Comparison of ENCODE assay signal across 12 cellular contexts in the genomic region with DNA sequence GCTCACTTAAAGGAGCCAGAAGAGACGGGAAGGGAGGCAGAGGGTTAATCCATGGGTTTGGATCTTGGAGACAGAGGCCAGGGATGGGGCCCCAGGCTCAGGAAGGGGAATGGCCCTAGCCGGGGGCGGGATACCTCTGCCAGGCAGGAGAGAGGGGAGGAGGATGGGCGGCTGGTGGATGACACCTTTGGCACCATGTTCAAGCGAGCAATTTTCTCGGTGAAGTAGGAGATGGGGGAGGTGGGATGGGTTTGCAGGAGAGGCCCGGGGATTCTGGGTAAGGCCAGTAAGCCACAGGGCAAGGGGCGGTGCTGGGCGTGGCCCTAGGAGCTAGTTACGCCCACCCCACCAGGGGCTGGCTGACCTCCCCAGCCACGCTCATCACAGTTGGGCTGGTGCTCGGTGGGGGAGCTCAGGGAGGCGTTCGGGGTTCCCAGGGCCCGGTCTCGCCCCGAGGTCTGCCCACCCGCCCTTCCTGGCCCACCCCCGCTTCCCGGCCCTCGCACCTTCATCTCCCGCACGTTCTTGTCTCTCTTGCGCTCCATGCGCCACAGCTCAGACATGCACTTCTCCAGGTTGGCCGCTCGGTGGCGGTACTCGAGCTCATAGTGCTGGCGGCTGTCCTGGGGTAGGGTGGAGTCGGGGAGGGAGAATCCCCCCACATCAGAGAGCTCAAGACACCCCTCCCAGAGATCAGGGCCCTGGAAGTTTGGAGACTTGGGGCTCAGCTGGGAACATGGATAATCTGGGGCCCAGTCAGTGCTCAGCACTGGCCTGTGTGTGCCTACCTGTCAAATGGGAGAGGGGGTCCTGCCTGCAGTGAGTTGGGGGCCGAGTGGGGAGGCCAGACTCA. TPM values are rescaled to one million over a fixed set of nuclear protein-coding genes. Genes with fewer than 3 reads are reported as not detected.
DNase-seq lines count a peak whose midpoint lies in the region; ATAC-seq and TF ChIP-seq lines count a peak whose summit lies in the region.
"Had no signal": no experiment of that assay in that cellular context is flagged by ENCODE, and none has a peak within 500 bp of the region (broad histone marks: within the 10 kb centered on the region; RNA-seq: fewer than 3 reads in every experiment).

No MANE protein-coding gene starts in this region.

- no peak overlapping the region for H3K27ac Mint-ChIP-seq in nephron progenitor cell
- H3K27ac Mint-ChIP-seq: activated T-cell treated with anti-CD3 and anti-CD28 coated beads, Interleukin-2, amount 50 U/mL, for 72 hours; CD4-positive, alpha-beta T cell had no signal

- H3K4me3 Mint-ChIP-seq in nephron progenitor cell = peak overlapping the region; percentile 73
- H3K4me3 Mint-ChIP-seq: activated T-cell treated with anti-CD3 and anti-CD28 coated beads, Interleukin-2, amount 50 U/mL, for 72 hours; CD4-positive, alpha-beta T cell had no signal

- H3K9me3 Mint-ChIP-seq in nephron progenitor cell = no peaks in the 10 kb centered on the region
- H3K9me3 Mint-ChIP-seq: activated T-cell treated with anti-CD3 and anti-CD28 coated beads, Interleukin-2, amount 50 U/mL, for 72 hours; CD4-positive, alpha-beta T cell had no signal

- H3K4me1 ChIP-seq in foreskin keratinocyte = no peaks in the 10 kb centered on the region

- H3K27me3 ChIP-seq in foreskin keratinocyte = no peaks in the 10 kb centered on the region

- no peak overlapping the region for H3K4me3 ChIP-seq in WI38 (ENCODE audit: low read depth, low read length)

- peaks cover 12% of the 10 kb centered on the region for H3K36me3 Mint-ChIP-seq in nephron progenitor cell (ENCODE audit: low read depth)

- peaks cover 22% of the 10 kb centered on the region for H3K4me1 Mint-ChIP-seq in nephron progenitor cell

- TF ChIP-seq CTCF in WI38 (IDR thresholded peaks at IDR 0.05; ENCODE audit: low read depth, low read length) = peak; percentile 47
- TF ChIP-seq CTCF in foreskin keratinocyte (conservative IDR thresholded peaks at IDR 0.05) = peak; percentile 50
- peak; percentile 54 for TF ChIP-seq CTCF in nephron progenitor cell (IDR thresholded peaks at IDR 0.05)

- H3K27ac ChIP-seq in foreskin keratinocyte = no peak overlapping the region

- no peak for ATAC-seq in foreskin keratinocyte
- no peak for ATAC-seq in GM19452 (IDR thresholded peaks at IDR 0.05; ENCODE audit: unreplicated experiment)
- no peak for ATAC-seq in GM21423 (IDR thresholded peaks at IDR 0.05; ENCODE audit: unreplicated experiment)
- ATAC-seq: activated T-cell treated with anti-CD3 and anti-CD28 coated beads, Interleukin-2, amount 50 U/mL, for 72 hours had no signal

- DNase-seq in ELR (ENCODE audit: low read depth) (peak; percentile 30), foreskin keratinocyte (no peak), nephron progenitor cell (peak; percentile 76), RKO (ENCODE audit: low spot score) (no peak), mucosa of gallbladder (ENCODE audit: low spot score) (no peak)
- DNase-seq: activated T-cell treated with anti-CD3 and anti-CD28 coated beads, Interleukin-2, amount 50 U/mL, for 72 hours; CD4-positive, alpha-beta T cell; effector CD8-positive, alpha-beta T cell; NCI-H748 treated with DMSO at 0.1 percent for 48 hours had no signal

- H3K27me3 Mint-ChIP-seq in nephron progenitor cell (ENCODE audit: low read depth, poor library complexity) = peaks cover 12% of the 10 kb centered on the region
- H3K27me3 Mint-ChIP-seq: CD4-positive, alpha-beta T cell had no signal

RNA-seq across cellular contexts. Expression of a gene that starts 12.7 kb away (rescaled TPM):
- total RNA-seq in foreskin keratinocyte = 3.1 and 4.0 TPM in 2 replicates
- polyA plus RNA-seq in foreskin keratinocyte = 4.2 and 5.0 TPM in 2 replicates
- total RNA-seq in mucosa of gallbladder = 216 TPM

RNA-seq across cellular contexts. Expression of a gene that starts 13.8 kb away (rescaled TPM):
- total RNA-seq in foreskin keratinocyte (0.24 TPM in 1 of 2 replicates, not detected in the other), mucosa of gallbladder (0.35 TPM)
- polyA plus RNA-seq in foreskin keratinocyte = 0.04 and 0.24 TPM in 2 replicates
- total RNA-seq: activated T-cell treated with anti-CD3 and anti-CD28 coated beads, Interleukin-2, amount 50 U/mL, for 72 hours; CD4-positive, alpha-beta T cell had no signal

RNA-seq across cellular contexts. Expression of a gene that starts 40.6 kb away (rescaled TPM):
- total RNA-seq in foreskin keratinocyte = 27.5 and 28.3 TPM in 2 replicates
- polyA plus RNA-seq in foreskin keratinocyte = 25.8 and 27.0 TPM in 2 replicates
- total RNA-seq in mucosa of gallbladder = 49.0 TPM

Comparison
In these comparisons a context has a peak if more than half of its experiments do, and no peak if none do; other contexts are left out.
1. DNase-seq: peak in ELR (single experiment) and nephron progenitor cell (single experiment); none in foreskin keratinocyte (0 of 2), RKO (single experiment) and mucosa of gallbladder (single experiment).
2. RNA of a gene that starts 12.7 kb away (total RNA-seq): 216 TPM in mucosa of gallbladder (single experiment); 3.1 to 4.0 TPM in foreskin keratinocyte; every median in the first group is over 10 times any median in the second.
3. Peak in every context shown above with its lines, with median percentiles within 50 percentile points of each other: CTCF ChIP-seq.